In genomic region chrX:136061302-136061701, GRCh38 we compare ENCODE assay signal across 23 cellular contexts.
"Had no signal": no experiment of that assay in that cellular context is flagged by ENCODE, and none has a peak within 500 bp of the region (broad histone marks: within the 10 kb centered on the region; RNA-seq: fewer than 3 reads in every experiment).

No MANE protein-coding gene starts in this region.

- DNase-seq: activated B cell treated with CpG ODN at 0.5 μM for 24 hours; activated CD4-positive, alpha-beta T cell treated with anti-CD3 and anti-CD28 coated beads, Interleukin-2, amount 50 U/mL, for 1 hour; activated CD8-positive, alpha-beta T cell treated with anti-CD3 and anti-CD28 coated beads for 36 hours; activated gamma-delta T cell treated with Interleukin-2 at 50 U/mL for 16 hours; activated naive CD4-positive, alpha-beta T cell treated with anti-CD3 and anti-CD28 coated beads, Interleukin-2, amount 50 U/mL, for 16 hours; activated T-cell treated with anti-CD3 and anti-CD28 coated beads, Interleukin-2, amount 50 U/mL, for 4 hours; amniotic stem cell; dermis blood vessel endothelial cell; effector CD4-positive, alpha-beta T cell; head of caudate nucleus; stimulated activated CD4-positive, alpha-beta T cell treated with anti-CD3 and anti-CD28 coated beads, Interleukin-15, amount 100 ng/mL, for 24 hours; stimulated activated CD4-positive, alpha-beta T cell treated with anti-CD3 and anti-CD28 coated beads, Interleukin-2, amount 100 ng/mL, for 24 hours; stimulated activated naive CD4-positive, alpha-beta T cell treated with Interleukin-2 at 50 U/mL for 16 hours; T-helper 1 cell; testis; trophoblast cell had no signal

- H3K4me3 Mint-ChIP-seq: activated B cell treated with CpG ODN at 0.5 μM for 24 hours; activated CD8-positive, alpha-beta T cell treated with anti-CD3 and anti-CD28 coated beads for 36 hours; activated T-cell treated with anti-CD3 and anti-CD28 coated beads, Interleukin-2, amount 50 U/mL, for 4 hours; activated T-helper 17 cell treated with anti-CD3 and anti-CD28 coated beads, Interleukin-2, amount 50 U/mL, for 72 hours; central memory CD8-positive, alpha-beta T cell; nephron; T-helper 2 cell treated with Interferon-gamma antibody and Interleukin-4, amounts not matched to agents 5 μg/mL and 100 μg/mL, for 36 hours had no signal

- ATAC-seq: activated CD8-positive, alpha-beta T cell treated with anti-CD3 and anti-CD28 coated beads for 36 hours; activated T-cell treated with anti-CD3 and anti-CD28 coated beads, Interleukin-2, amount 50 U/mL, for 4 hours; activated T-helper 17 cell treated with anti-CD3 and anti-CD28 coated beads, Interleukin-2, amount 50 U/mL, for 72 hours; left lobe of liver had no signal

- H3K9me3 Mint-ChIP-seq: activated B cell treated with CpG ODN at 0.5 μM for 24 hours; activated CD8-positive, alpha-beta T cell treated with anti-CD3 and anti-CD28 coated beads for 36 hours; activated T-cell treated with anti-CD3 and anti-CD28 coated beads, Interleukin-2, amount 50 U/mL, for 4 hours; activated T-helper 17 cell treated with anti-CD3 and anti-CD28 coated beads, Interleukin-2, amount 50 U/mL, for 72 hours; central memory CD8-positive, alpha-beta T cell; T-helper 2 cell treated with Interferon-gamma antibody and Interleukin-4, amounts not matched to agents 5 μg/mL and 100 μg/mL, for 36 hours had no signal

- H3K4me3 ChIP-seq: smooth muscle cell, testis had no signal

- H3K9me3 ChIP-seq: testis had no signal

- H3K27me3 Mint-ChIP-seq: activated CD8-positive, alpha-beta T cell treated with anti-CD3 and anti-CD28 coated beads for 36 hours; activated T-helper 17 cell treated with anti-CD3 and anti-CD28 coated beads, Interleukin-2, amount 50 U/mL, for 72 hours; central memory CD8-positive, alpha-beta T cell; progenitor cell of endocrine pancreas had no signal

- H3K4me1 ChIP-seq: testis had no signal

- H3K4me1 Mint-ChIP-seq: activated B cell treated with CpG ODN at 0.5 μM for 24 hours; central memory CD8-positive, alpha-beta T cell had no signal

- H3K27ac ChIP-seq: testis had no signal

- H3K27me3 ChIP-seq: testis had no signal

- H3K27ac Mint-ChIP-seq: activated B cell treated with CpG ODN at 0.5 μM for 24 hours; activated CD8-positive, alpha-beta T cell treated with anti-CD3 and anti-CD28 coated beads for 36 hours; activated T-helper 17 cell treated with anti-CD3 and anti-CD28 coated beads, Interleukin-2, amount 50 U/mL, for 72 hours; nephron; progenitor cell of endocrine pancreas; T-helper 2 cell treated with Interferon-gamma antibody and Interleukin-4, amounts not matched to agents 5 μg/mL and 100 μg/mL, for 36 hours had no signal
